29 cellular contexts compared by ENCODE assay signal in the genomic region with DNA sequence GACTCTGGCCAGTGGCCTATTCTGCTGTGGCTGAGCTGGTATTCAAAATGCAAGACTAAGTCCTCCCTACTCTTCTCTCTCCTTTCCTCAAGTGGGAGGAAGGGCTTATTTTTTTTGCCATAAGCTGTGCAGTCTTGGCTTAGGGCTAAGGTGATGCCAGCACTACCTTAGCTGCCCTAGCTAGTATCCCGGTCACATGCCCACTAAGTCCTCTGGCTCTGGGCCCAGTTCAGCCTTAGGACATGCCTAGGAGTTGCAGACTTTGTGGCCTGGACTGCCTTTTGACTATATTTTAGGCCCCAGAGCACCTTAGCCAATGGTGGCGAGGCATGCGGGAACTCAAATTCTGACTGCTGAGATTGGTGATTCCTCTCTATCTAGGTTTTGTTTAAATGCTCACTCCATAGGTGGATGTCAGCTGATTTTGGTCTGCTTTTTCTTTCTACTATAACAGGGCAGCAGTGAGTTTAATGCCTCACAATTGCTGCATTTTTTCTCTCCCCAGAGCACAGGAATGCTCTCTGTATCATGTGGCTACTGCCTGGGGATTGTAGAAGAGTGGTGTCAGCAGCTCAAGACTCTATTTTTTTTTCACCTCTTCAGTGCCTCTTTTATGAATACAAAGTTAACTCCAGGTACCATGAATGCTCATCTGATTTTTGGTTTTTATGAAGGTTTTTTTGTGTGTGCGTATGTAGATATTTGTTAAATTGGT.
"Had no signal": no experiment of that assay in that cellular context is flagged by ENCODE, and none has a peak within 500 bp of the region (broad histone marks: within the 10 kb centered on the region; RNA-seq: fewer than 3 reads in every experiment).

No MANE protein-coding gene starts in this region.

- H3K27me3 Mint-ChIP-seq: naive thymus-derived CD4-positive, alpha-beta T cell; stimulated activated naive B cell treated with anti-CD40 and anti-IgM and Interleukin-4, amounts not matched to agents 10 μg/mL and 1 μg/mL and 100 μg/mL, for 72 hours; stimulated activated naive CD8-positive, alpha-beta T cell treated with anti-CD3 and anti-CD28 coated beads, Interleukin-15, Interleukin-2, amounts not matched to agents 100 ng/mL and 50 ng/mL, for 24 hours had no signal

- DNase-seq: colonic mucosa; dermis blood vessel endothelial cell; effector memory CD4-positive, alpha-beta T cell; foreskin keratinocyte; heart left ventricle; hippocampal formation; left cardiac atrium; left lung; mesendoderm; midbrain; naive thymus-derived CD4-positive, alpha-beta T cell; occipital lobe; ovary; posterior cingulate gyrus; psoas muscle; right lobe of liver; small intestine; stimulated activated CD4-positive, alpha-beta T cell treated with anti-CD3 and anti-CD28 coated beads, Interleukin-15, amount 100 ng/mL, for 24 hours; stimulated activated CD4-positive, alpha-beta T cell treated with anti-CD3 and anti-CD28 coated beads, Interleukin-2, amount 100 ng/mL, for 48 hours; stimulated activated naive B cell treated with anti-CD40 and anti-IgM and Interleukin-4, amounts not matched to agents 10 μg/mL and 1 μg/mL and 100 μg/mL, for 72 hours had no signal

- ATAC-seq: foreskin keratinocyte; gastroesophageal sphincter; heart left ventricle; left cardiac atrium; left lung; naive thymus-derived CD4-positive, alpha-beta T cell; psoas muscle; right lobe of liver; stimulated activated naive B cell treated with anti-CD40 and anti-IgM and Interleukin-4, amounts not matched to agents 10 μg/mL and 1 μg/mL and 100 μg/mL, for 72 hours had no signal

- H3K4me1 Mint-ChIP-seq: naive thymus-derived CD4-positive, alpha-beta T cell; nephron; stimulated activated naive B cell treated with anti-CD40 and anti-IgM and Interleukin-4, amounts not matched to agents 10 μg/mL and 1 μg/mL and 100 μg/mL, for 72 hours had no signal

- FAIRE-seq: endothelial cell of umbilical vein, islet of Langerhans had no signal

- H3K27ac ChIP-seq: colonic mucosa, esophagus muscularis mucosa, foreskin keratinocyte, gastroesophageal sphincter, heart left ventricle, left lung, ovary, psoas muscle, right lobe of liver, thoracic aorta, tibial nerve, vagina had no signal

- H3K4me3 Mint-ChIP-seq: naive thymus-derived CD4-positive, alpha-beta T cell; nephron; stimulated activated naive B cell treated with anti-CD40 and anti-IgM and Interleukin-4, amounts not matched to agents 10 μg/mL and 1 μg/mL and 100 μg/mL, for 72 hours; stimulated activated naive CD8-positive, alpha-beta T cell treated with anti-CD3 and anti-CD28 coated beads, Interleukin-15, Interleukin-2, amounts not matched to agents 100 ng/mL and 50 ng/mL, for 24 hours had no signal

- H3K27me3 ChIP-seq: colonic mucosa, esophagus muscularis mucosa, foreskin keratinocyte, gastroesophageal sphincter, heart left ventricle, left lung, ovary, right lobe of liver, tibial nerve, vagina had no signal

- H3K27ac Mint-ChIP-seq: naive thymus-derived CD4-positive, alpha-beta T cell; nephron; stimulated activated naive B cell treated with anti-CD40 and anti-IgM and Interleukin-4, amounts not matched to agents 10 μg/mL and 1 μg/mL and 100 μg/mL, for 72 hours; stimulated activated naive CD8-positive, alpha-beta T cell treated with anti-CD3 and anti-CD28 coated beads, Interleukin-15, Interleukin-2, amounts not matched to agents 100 ng/mL and 50 ng/mL, for 24 hours had no signal

- H3K9me3 ChIP-seq: colonic mucosa had no signal

- H3K36me3 ChIP-seq: colonic mucosa, esophagus muscularis mucosa, gastroesophageal sphincter, heart left ventricle, left lung, ovary, right lobe of liver, thoracic aorta, tibial nerve, vagina had no signal

- H3K4me1 ChIP-seq: colonic mucosa, esophagus muscularis mucosa, gastroesophageal sphincter, heart left ventricle, left lung, psoas muscle, right lobe of liver, tibial nerve, vagina had no signal

- H3K4me3 ChIP-seq: colonic mucosa, esophagus muscularis mucosa, gastroesophageal sphincter, heart left ventricle, left lung, ovary, psoas muscle, right lobe of liver, thoracic aorta, tibial nerve, vagina had no signal
